Comparison of ENCODE assay signal across 8 cellular contexts in genomic region chr21:26795866-26796329, GRCh38. TPM values are rescaled to one million over a fixed set of nuclear protein-coding genes. Genes with fewer than 3 reads are reported as not detected.
DNase-seq lines count a peak whose midpoint lies in the region; ATAC-seq and TF ChIP-seq lines count a peak whose summit lies in the region.
"Had no signal": no experiment of that assay in that cellular context is flagged by ENCODE, and none has a peak within 500 bp of the region (broad histone marks: within the 10 kb centered on the region; RNA-seq: fewer than 3 reads in every experiment).

No MANE protein-coding gene starts in this region.

- H3K36me3 ChIP-seq in MG63: no peaks in the 10 kb centered on the region
- no peaks in the 10 kb centered on the region for H3K36me3 ChIP-seq in mammary epithelial cell (ENCODE audit: insufficient read depth, low read length)
- H3K36me3 ChIP-seq in right lobe of liver: no peaks in the 10 kb centered on the region

- H3K4me3 ChIP-seq in MG63: no peak overlapping the region
- H3K4me3 ChIP-seq in mammary epithelial cell (replicated peaks in 1 of 3; ENCODE audit: insufficient read depth in 1 of 3, low read depth in 2 of 3, low read length in 3 of 3): no peak overlapping the region
- H3K4me3 ChIP-seq in right lobe of liver: no peak overlapping the region
- H3K4me3 ChIP-seq: skin epidermis had no signal

- CTCF ChIA-PET in mammary epithelial cell (lab: Charles Lee; ENCODE audit: low non-redundant PET): no interaction called here

- no peaks in the 10 kb centered on the region for H4K20me1 ChIP-seq in mammary epithelial cell (ENCODE audit: insufficient read depth, low read length)

- no peaks in the 10 kb centered on the region for H3K79me2 ChIP-seq in mammary epithelial cell (ENCODE audit: insufficient read depth, low read length)

- in situ Hi-C loops in mammary epithelial cell (cut with MboI; ENCODE audit: low sequenced_read_pairs in 2 of 2): no loop called here

- no peak overlapping the region for H2AFZ ChIP-seq in mammary epithelial cell (ENCODE audit: low read depth, low read length)

- intact Hi-C loops in mammary epithelial cell (cut with micrococcal nuclease): no loop called here
- intact Hi-C loops in right lobe of liver (cut with DNase I): no loop called here

- peak overlapping the region; percentile 0 for H3K4me3 Mint-ChIP-seq in type B pancreatic cell
- H3K4me3 Mint-ChIP-seq in activated T-helper 17 cell treated with anti-CD3 and anti-CD28 coated beads, Interleukin-2, amount 50 U/mL, for 72 hours: no peak overlapping the region

- H3K27me3 ChIP-seq in MG63 (no peaks in the 10 kb centered on the region), mammary epithelial cell (ENCODE audit: insufficient read depth, low read length) (no peaks in the 10 kb centered on the region), right lobe of liver (no peaks in the 10 kb centered on the region)

- H3K4me1 ChIP-seq in mammary epithelial cell (ENCODE audit: insufficient read depth, low read length) (no peaks in the 10 kb centered on the region), right lobe of liver (no peaks in the 10 kb centered on the region)

- no peak overlapping the region for H3K4me2 ChIP-seq in mammary epithelial cell (ENCODE audit: insufficient read depth, low read depth, low read length)

- H3K36me3 Mint-ChIP-seq in type B pancreatic cell: no peaks in the 10 kb centered on the region
- H3K36me3 Mint-ChIP-seq in activated T-helper 17 cell treated with anti-CD3 and anti-CD28 coated beads, Interleukin-2, amount 50 U/mL, for 72 hours (ENCODE audit: low read depth): no peaks in the 10 kb centered on the region

- peaks cover 4% of the 10 kb centered on the region for H3K27me3 Mint-ChIP-seq in type B pancreatic cell
- peaks cover 30% of the 10 kb centered on the region for H3K27me3 Mint-ChIP-seq in activated T-helper 17 cell treated with anti-CD3 and anti-CD28 coated beads, Interleukin-2, amount 50 U/mL, for 72 hours

- peak in 3 of 4 donors; percentile 24 to 78 (median 46) for ATAC-seq in right lobe of liver
- no peak for ATAC-seq in activated T-helper 17 cell treated with anti-CD3 and anti-CD28 coated beads, Interleukin-2, amount 50 U/mL, for 72 hours (replicated peaks)

- no TSS peak for BruUV-seq in mammary epithelial cell (replicated peaks; lab: Mats Ljungman, UMichigan)

- peaks cover 44% of the 10 kb centered on the region for H3K4me1 Mint-ChIP-seq in type B pancreatic cell (ENCODE audit: unreplicated experiment)
- no peaks in the 10 kb centered on the region for H3K4me1 Mint-ChIP-seq in activated T-helper 17 cell treated with anti-CD3 and anti-CD28 coated beads, Interleukin-2, amount 50 U/mL, for 72 hours

- H3K9me3 Mint-ChIP-seq in type B pancreatic cell: peaks cover 10% of the 10 kb centered on the region
- peaks cover 3% of the 10 kb centered on the region for H3K9me3 Mint-ChIP-seq in activated T-helper 17 cell treated with anti-CD3 and anti-CD28 coated beads, Interleukin-2, amount 50 U/mL, for 72 hours

- TF ChIP-seq POLR2A in right lobe of liver (IDR thresholded peaks at IDR 0.05): no peak

- H3K9me3 ChIP-seq in MG63 (no peaks in the 10 kb centered on the region), mammary epithelial cell (replicated peaks; ENCODE audit: insufficient read depth, low read length) (no peaks in the 10 kb centered on the region), right lobe of liver (no peaks in the 10 kb centered on the region)

- no peak overlapping the region for H3K9ac ChIP-seq in mammary epithelial cell (ENCODE audit: insufficient read depth, low read length)

- peak; percentile 34 for DNase-seq in MG63
- DNase-seq in mammary epithelial cell: peak; percentile 73
- no peak for DNase-seq in right lobe of liver
- no peak for DNase-seq in type B pancreatic cell (ENCODE audit: extremely low spot score, unreplicated experiment)
- DNase-seq in NCI-H524 treated with DMSO at 0.1 percent for 48 hours (lab: John Stamatoyannopoulos, UW): no peak
- no peak for DNase-seq in effector CD8-positive, alpha-beta T cell (lab: John Stamatoyannopoulos, UW)

- WGBS in mammary epithelial cell (ENCODE audit: low coverage, missing lambda C conversion rate): 46% methylated on average over 6 of the region's 6 CpGs
- WGBS in right lobe of liver (ENCODE audit: insufficient coverage, low coverage, low lambda C conversion rate, missing lambda C conversion rate): 29% methylated on average over 6 of the region's 6 CpGs

- H3K27ac Mint-ChIP-seq in type B pancreatic cell: no peak overlapping the region
- H3K27ac Mint-ChIP-seq in activated T-helper 17 cell treated with anti-CD3 and anti-CD28 coated beads, Interleukin-2, amount 50 U/mL, for 72 hours: no peak overlapping the region

- H3K27ac ChIP-seq in mammary epithelial cell (ENCODE audit: insufficient read depth, low read depth, low read length) (no peak overlapping the region), right lobe of liver (no peak overlapping the region)
- H3K27ac ChIP-seq: skin epidermis had no signal

- dilution Hi-C loops in mammary epithelial cell (cut with HindIII; ENCODE audit: low sequenced_read_pairs): no loop called here

- TF ChIP-seq CTCF in mammary epithelial cell (conservative IDR thresholded peaks at IDR 0.05 in 1 of 2, IDR thresholded peaks at IDR 0.05 in 1 of 2; ENCODE audit: extremely low read depth in 1 of 2, insufficient read depth in 1 of 2, low read depth in 1 of 2, low read length in 2 of 2) (no peak), right lobe of liver (IDR thresholded peaks at IDR 0.05) (no peak), type B pancreatic cell (conservative IDR thresholded peaks at IDR 0.05) (no peak)

RNA-seq across cellular contexts. Expression of gene ADAMTS1, which starts 49.3 kb away (rescaled TPM):
- total RNA-seq in MG63 (2014; rRNA removed; shearing (Covaris generic); ENCODE audit: low replicate concordance): 170 and 172 TPM in 2 replicates
- total RNA-seq in mammary epithelial cell: 100 to 1,000 TPM in 1 of 2 donors, 10 to 100 TPM in 1; 61.9 to 339 TPM
- 72.7 TPM for polyA plus RNA-seq in mammary epithelial cell
- polyA minus RNA-seq in mammary epithelial cell: 165 TPM
- total RNA-seq in right lobe of liver: 10 to 100 TPM in 3 of 6 experiments, 1 to 10 TPM in 3; 2.7 to 38.1 (median 9.6) TPM
- 34.9 and 77.3 TPM in 2 replicates for total RNA-seq in type B pancreatic cell (ENCODE audit: low replicate concordance)
- under 1 TPM in 1 of 2 donors, not detected in 1; 0.05 TPM for total RNA-seq in activated T-helper 17 cell treated with anti-CD3 and anti-CD28 coated beads, Interleukin-2, amount 50 U/mL, for 72 hours

Comparison
In these comparisons a context has a peak if more than half of its experiments do, and no peak if none do; other contexts are left out.
1. DNase-seq: peak in MG63 (single experiment) and mammary epithelial cell (single experiment); none in right lobe of liver (0 of 3), type B pancreatic cell (single experiment), NCI-H524 treated with DMSO at 0.1 percent for 48 hours (single experiment) and effector CD8-positive, alpha-beta T cell (single experiment).